In genomic region chr18:28091197-28091596, GRCh38 we compare ENCODE assay signal across 20 cellular contexts.
"Had no signal": no experiment of that assay in that cellular context is flagged by ENCODE, and none has a peak within 500 bp of the region (broad histone marks: within the 10 kb centered on the region; RNA-seq: fewer than 3 reads in every experiment).

No MANE protein-coding gene starts in this region.

- H3K9me3 Mint-ChIP-seq: mesothelial cell of epicardium; stimulated activated memory B cell treated with anti-CD40 and anti-IgM and Interleukin-4, amounts not matched to agents 10 μg/mL and 1 μg/mL and 100 μg/mL, for 72 hours had no signal

- H3K4me3 ChIP-seq: coronary artery, lung, prostate gland, testis, upper lobe of left lung had no signal

- DNase-seq: activated CD4-positive, alpha-beta T cell treated with anti-CD3 and anti-CD28 coated beads for 36 hours; activated CD4-positive, alpha-beta T cell treated with anti-CD3 and anti-CD28 coated beads, Interleukin-2, amount 50 U/mL, for 48 hours; activated gamma-delta T cell; amygdala; central memory CD4-positive, alpha-beta T cell; erythroblast; foreskin melanocyte; glutamatergic neuron; kidney glomerular epithelial cell; stimulated activated CD4-positive, alpha-beta T cell treated with anti-CD3 and anti-CD28 coated beads, Interleukin-4, amount 100 ng/mL, for 4 hours; SW 1271; testis; upper lobe of left lung had no signal

- H3K27me3 ChIP-seq: testis, upper lobe of left lung had no signal

- H3K4me1 Mint-ChIP-seq: activated CD4-positive, alpha-beta T cell treated with anti-CD3 and anti-CD28 coated beads for 36 hours; stimulated activated memory B cell treated with anti-CD40 and anti-IgM and Interleukin-4, amounts not matched to agents 10 μg/mL and 1 μg/mL and 100 μg/mL, for 72 hours had no signal

- ATAC-seq: activated CD4-positive, alpha-beta T cell treated with anti-CD3 and anti-CD28 coated beads for 36 hours; activated naive CD4-positive, alpha-beta T cell treated with anti-CD3 and anti-CD28 coated beads, Interleukin-2, amount 50 U/mL, for 72 hours; sciatic nerve; stimulated activated memory B cell treated with anti-CD40 and anti-IgM and Interleukin-4, amounts not matched to agents 10 μg/mL and 1 μg/mL and 100 μg/mL, for 72 hours had no signal

- H3K36me3 ChIP-seq: prostate gland, upper lobe of left lung had no signal

- H3K27me3 Mint-ChIP-seq: activated CD4-positive, alpha-beta T cell treated with anti-CD3 and anti-CD28 coated beads for 36 hours; stimulated activated memory B cell treated with anti-CD40 and anti-IgM and Interleukin-4, amounts not matched to agents 10 μg/mL and 1 μg/mL and 100 μg/mL, for 72 hours had no signal

- H3K4me3 Mint-ChIP-seq: activated CD4-positive, alpha-beta T cell treated with anti-CD3 and anti-CD28 coated beads for 36 hours; mesothelial cell of epicardium; stimulated activated memory B cell treated with anti-CD40 and anti-IgM and Interleukin-4, amounts not matched to agents 10 μg/mL and 1 μg/mL and 100 μg/mL, for 72 hours had no signal

- H3K27ac ChIP-seq: coronary artery, prostate gland, testis, upper lobe of left lung had no signal

- H3K27ac Mint-ChIP-seq: activated CD4-positive, alpha-beta T cell treated with anti-CD3 and anti-CD28 coated beads for 36 hours; activated naive CD4-positive, alpha-beta T cell treated with anti-CD3 and anti-CD28 coated beads, Interleukin-2, amount 50 U/mL, for 72 hours; mesothelial cell of epicardium; stimulated activated memory B cell treated with anti-CD40 and anti-IgM and Interleukin-4, amounts not matched to agents 10 μg/mL and 1 μg/mL and 100 μg/mL, for 72 hours had no signal

- H3K36me3 Mint-ChIP-seq: activated naive CD4-positive, alpha-beta T cell treated with anti-CD3 and anti-CD28 coated beads, Interleukin-2, amount 50 U/mL, for 72 hours; mesothelial cell of epicardium; stimulated activated memory B cell treated with anti-CD40 and anti-IgM and Interleukin-4, amounts not matched to agents 10 μg/mL and 1 μg/mL and 100 μg/mL, for 72 hours had no signal

- H3K9me3 ChIP-seq: prostate gland, testis, upper lobe of left lung had no signal

- H3K4me1 ChIP-seq: prostate gland, upper lobe of left lung had no signal
